Comparison of ENCODE assay signal across 8 cellular contexts in the genomic region with DNA sequence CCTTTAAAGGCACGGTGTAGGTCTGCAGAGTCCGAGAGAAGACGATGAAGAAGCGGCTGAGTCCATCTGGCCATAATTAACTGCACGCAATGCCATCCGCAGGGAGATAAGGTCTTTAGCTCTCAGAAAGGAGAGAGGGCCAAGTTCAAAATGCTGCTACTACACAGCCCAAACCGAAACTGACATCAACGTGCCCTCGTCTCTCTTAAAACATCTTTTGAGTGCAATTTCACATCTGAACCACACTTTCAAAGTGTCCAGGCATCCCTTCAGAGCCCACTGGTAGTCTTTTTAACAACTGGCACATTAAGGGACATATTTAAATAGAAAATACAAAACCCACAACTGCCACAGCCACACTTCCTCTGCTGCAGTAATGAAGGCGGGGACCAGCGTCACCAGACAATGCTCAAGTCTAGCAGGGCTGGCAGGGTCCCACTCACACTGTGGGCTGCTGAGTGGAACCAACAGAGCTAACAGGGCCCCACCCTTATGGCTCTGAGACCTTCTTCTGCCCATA. TPM values are rescaled to one million over a fixed set of nuclear protein-coding genes. Genes with fewer than 3 reads are reported as not detected.
DNase-seq lines count a peak whose midpoint lies in the region; ATAC-seq and TF ChIP-seq lines count a peak whose summit lies in the region.

No MANE protein-coding gene starts in this region.

- H2AFZ ChIP-seq in SK-N-SH (ENCODE audit: low read depth), result no peak overlapping the region

- H4K20me1 ChIP-seq in SK-N-SH (ENCODE audit: insufficient read depth), result no peaks in the 10 kb centered on the region

- H3K27ac ChIP-seq in SK-N-SH (ENCODE audit: low read depth in 2 of 2, low read length in 1 of 2), result peak overlapping the region in 1 of 2 experiments; percentile 45; a peak in 2 of 4 replicates
- peak overlapping the region; percentile 64 for H3K27ac ChIP-seq in neutrophil

- ATAC-seq in HG02571 (IDR thresholded peaks at IDR 0.05; ENCODE audit: unreplicated experiment), result peak; percentile 67

- POLR2A ChIA-PET in SK-N-SH (lab: Yijun Ruan, JAX), result no interaction called here

- WGBS in SK-N-SH (ENCODE audit: low lambda C conversion rate), result 81% methylated on average over 10 of the region's 11 CpGs

- H3K9me2 ChIP-seq in SK-N-SH, result no peaks in the 10 kb centered on the region

- 0 out of 2 replicates have a peak, but pooled peaks cover 5% of the 10 kb centered on the region for H3K9me3 ChIP-seq in SK-N-SH
- no peaks in the 10 kb centered on the region for H3K9me3 ChIP-seq in adipocyte (ENCODE audit: control insufficient read depth, low read length)
- no peaks in the 10 kb centered on the region for H3K9me3 ChIP-seq in neutrophil

- DNase-seq in GM03348 (ENCODE audit: low spot score), result peak; percentile 69
- DNase-seq in SK-N-SH, result peak; percentile 50
- DNase-seq in adipocyte (ENCODE audit: low read depth), result no peak
- DNase-seq in cerebellum (ENCODE audit: low spot score), result no peak
- no peak for DNase-seq in GM20000 (ENCODE audit: low spot score)
- DNase-seq in NCI-H748 treated with DMSO at 0.1 percent for 48 hours (lab: John Stamatoyannopoulos, UW), result no peak

- H3K36me3 ChIP-seq in SK-N-SH (replicated peaks in 1 of 2; ENCODE audit: control insufficient read depth in 1 of 2, insufficient read depth in 2 of 2, low read length in 1 of 2), result peaks cover 27 to 39% of the 10 kb centered on the region in 2 experiments
- H3K36me3 ChIP-seq in adipocyte (ENCODE audit: control insufficient read depth, insufficient read depth, low read length, severe bottlenecking), result peaks cover 13% of the 10 kb centered on the region
- H3K36me3 ChIP-seq in neutrophil, result no peaks in the 10 kb centered on the region

- H3K27me3 ChIP-seq in SK-N-SH (ENCODE audit: insufficient read depth), result no peaks in the 10 kb centered on the region
- no peaks in the 10 kb centered on the region for H3K27me3 ChIP-seq in adipocyte (replicated peaks; ENCODE audit: control insufficient read depth, insufficient read depth, low read length)
- H3K27me3 ChIP-seq in neutrophil, result no peaks in the 10 kb centered on the region

- TF ChIP-seq CTCF in SK-N-SH (IDR thresholded peaks at IDR 0.05) (no peak), neutrophil (IDR thresholded peaks at IDR 0.05) (no peak), GM20000 (IDR thresholded peaks at IDR 0.05; ENCODE audit: extremely low read depth, missing control alignments) (no peak)

- CTCF ChIA-PET in SK-N-SH (lab: Yijun Ruan, JAX), result interaction anchor here (1.9 to 4.4 kb wide), 2 partner anchors 26 to 226 kb away, joined by 7 to 34 read pairs; no protein-coding TSS in a partner anchor

- H3K4me2 ChIP-seq in SK-N-SH, result 0 out of 2 replicates have a peak overlapping the region, but pooled peaks have one; percentile 26

- H3K9ac ChIP-seq in SK-N-SH, result no peak overlapping the region
- H3K9ac ChIP-seq in adipocyte (ENCODE audit: low read length), result peak overlapping the region; percentile 72

- no peaks in the 10 kb centered on the region for H3F3A ChIP-seq in SK-N-SH (replicated peaks; ENCODE audit: insufficient read depth)

- H3K4me1 ChIP-seq in SK-N-SH (ENCODE audit: control insufficient read depth in 1 of 2, insufficient read depth in 2 of 2, low read depth in 1 of 2, low read length in 1 of 2) (peaks cover 0 to 26% of the 10 kb centered on the region in 2 experiments; a peak in 2 of 4 replicates), adipocyte (ENCODE audit: control insufficient read depth, insufficient read depth, low read length) (peaks cover 27% of the 10 kb centered on the region), neutrophil (ENCODE audit: control insufficient read depth in 1 of 2, insufficient read depth in 1 of 2, low read depth in 1 of 2, low read length in 1 of 2) (peaks cover 12 to 13% of the 10 kb centered on the region in 2 experiments)

- TF ChIP-seq EP300 in SK-N-SH (IDR thresholded peaks at IDR 0.05; ENCODE audit: borderline replicate concordance in 1 of 2, low read depth in 1 of 2, low read length in 1 of 2), result no peak

- H3K79me2 ChIP-seq in SK-N-SH (ENCODE audit: insufficient read depth), result no peaks in the 10 kb centered on the region

- TF ChIP-seq RAD21 in SK-N-SH (IDR thresholded peaks at IDR 0.05; ENCODE audit: low read length), result no peak

- H3K4me3 ChIP-seq in SK-N-SH (ENCODE audit: low read depth in 2 of 2, low read length in 1 of 2) (no peak overlapping the region), adipocyte (ENCODE audit: low read length) (peak overlapping the region; percentile 63), neutrophil (ENCODE audit: low read depth in 1 of 2, low read length in 1 of 2) (peak overlapping the region in 1 of 2 experiments; percentile 2)

TF ChIP-seq in SK-N-SH, 30 proteins besides CTCF, POLR2A, EP300 and RAD21:
- TF ChIP-seq CHD2 (IDR thresholded peaks at IDR 0.05; ENCODE audit: low read length, partially characterized antibody), result no peak
- TF ChIP-seq, protein P1, sequence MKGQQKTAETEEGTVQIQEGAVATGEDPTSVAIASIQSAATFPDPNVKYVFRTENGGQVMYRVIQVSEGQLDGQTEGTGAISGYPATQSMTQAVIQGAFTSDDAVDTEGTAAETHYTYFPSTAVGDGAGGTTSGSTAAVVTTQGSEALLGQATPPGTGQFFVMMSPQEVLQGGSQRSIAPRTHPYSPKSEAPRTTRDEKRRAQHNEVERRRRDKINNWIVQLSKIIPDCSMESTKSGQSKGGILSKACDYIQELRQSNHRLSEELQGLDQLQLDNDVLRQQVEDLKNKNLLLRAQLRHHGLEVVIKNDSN (IDR thresholded peaks at IDR 0.05; ENCODE audit: borderline replicate concordance, low read depth), result no peak
- TF ChIP-seq GATA2 (CRISPR knock-in tag; IDR thresholded peaks at IDR 0.05), result peak; percentile 72
- no peak for TF ChIP-seq POLR2AphosphoS5 (IDR thresholded peaks at IDR 0.05; ENCODE audit: low read depth, low read length)

RNA-seq across cellular contexts. Expression of a gene that starts 35.8 kb away (rescaled TPM):
- polyA plus RNA-seq in SK-N-SH (2012; rRNA removed), result 37.6 and 55.7 TPM in 2 replicates
- 55.0 and 61.9 TPM in 2 replicates for polyA plus RNA-seq in SK-N-SH (2012; cell fraction: cytosol; rRNA removed)
- 46.2 and 62.7 TPM in 2 replicates for polyA plus RNA-seq in SK-N-SH (2012; cell fraction: nucleus; rRNA removed)
- 61.9 TPM for total RNA-seq in cerebellum

Comparison
In these comparisons a context has a peak if more than half of its experiments do, and no peak if none do; other contexts are left out.
1. DNase-seq: peak in GM03348 (single experiment) and SK-N-SH (single experiment); none in adipocyte (single experiment), cerebellum (single experiment), GM20000 (single experiment) and NCI-H748 treated with DMSO at 0.1 percent for 48 hours (single experiment).